ENCODE assay signal across 17 cellular contexts in genomic region chr4:69773443-69773842, GRCh38. TPM values are rescaled to one million over a fixed set of nuclear protein-coding genes. Genes with fewer than 3 reads are reported as not detected.
"Had no signal": no experiment of that assay in that cellular context is flagged by ENCODE, and none has a peak within 500 bp of the region (broad histone marks: within the 10 kb centered on the region; RNA-seq: fewer than 3 reads in every experiment).

No MANE protein-coding gene starts in this region.

- H3K4me1 Mint-ChIP-seq: immature natural killer cell had no signal

- H3K36me3 ChIP-seq: left ventricle myocardium inferior, neutrophil had no signal

- H3K27ac Mint-ChIP-seq: activated CD4-positive, alpha-beta memory T cell treated with anti-CD3 and anti-CD28 coated beads for 36 hours; activated naive CD8-positive, alpha-beta T cell treated with anti-CD3 and anti-CD28 coated beads for 36 hours; immature natural killer cell had no signal

- H3K27ac ChIP-seq: coronary artery, epithelial cell of prostate, left ventricle myocardium inferior, neutrophil had no signal

- H3K27me3 Mint-ChIP-seq: activated CD4-positive, alpha-beta memory T cell treated with anti-CD3 and anti-CD28 coated beads for 36 hours; activated naive CD8-positive, alpha-beta T cell treated with anti-CD3 and anti-CD28 coated beads for 36 hours had no signal

- H3K27me3 ChIP-seq: neutrophil had no signal

- H3K9me3 Mint-ChIP-seq: activated CD4-positive, alpha-beta memory T cell treated with anti-CD3 and anti-CD28 coated beads for 36 hours; activated naive CD8-positive, alpha-beta T cell treated with anti-CD3 and anti-CD28 coated beads for 36 hours; immature natural killer cell had no signal

- H3K9me3 ChIP-seq: left ventricle myocardium inferior, neutrophil had no signal

- ATAC-seq: naive thymus-derived CD4-positive, alpha-beta T cell; right cardiac atrium had no signal

- H3K36me3 Mint-ChIP-seq: activated CD4-positive, alpha-beta memory T cell treated with anti-CD3 and anti-CD28 coated beads for 36 hours; activated naive CD8-positive, alpha-beta T cell treated with anti-CD3 and anti-CD28 coated beads for 36 hours; naive thymus-derived CD4-positive, alpha-beta T cell had no signal

- H3K4me1 ChIP-seq: left ventricle myocardium inferior had no signal

- DNase-seq: activated CD4-positive, alpha-beta memory T cell treated with anti-CD3 and anti-CD28 coated beads for 36 hours; activated gamma-delta T cell; activated naive CD8-positive, alpha-beta T cell treated with anti-CD3 and anti-CD28 coated beads for 36 hours; activated T-cell treated with anti-CD3 and anti-CD28 coated beads, Interleukin-2, amount 50 U/mL, for 48 hours; anterior cingulate cortex; effector CD8-positive, alpha-beta T cell; glutamatergic neuron; immature natural killer cell; left ventricle myocardium inferior; naive thymus-derived CD4-positive, alpha-beta T cell; posterior cingulate gyrus; right cardiac atrium; SIG-M5 had no signal

- H3K4me3 ChIP-seq: coronary artery, left ventricle myocardium inferior, smooth muscle cell had no signal

- H3K4me3 Mint-ChIP-seq: activated CD4-positive, alpha-beta memory T cell treated with anti-CD3 and anti-CD28 coated beads for 36 hours; activated naive CD8-positive, alpha-beta T cell treated with anti-CD3 and anti-CD28 coated beads for 36 hours; immature natural killer cell had no signal

RNA-seq across cellular contexts. Expression of gene SULT1B1, which starts 13.0 kb away (rescaled TPM):
- total RNA-seq: smooth muscle cell had no signal
